In genomic region chr10:6915307-6915706, GRCh38 we compare ENCODE assay signal across 24 cellular contexts.
"Had no signal": no experiment of that assay in that cellular context is flagged by ENCODE, and none has a peak within 500 bp of the region (broad histone marks: within the 10 kb centered on the region; RNA-seq: fewer than 3 reads in every experiment).

No MANE protein-coding gene starts in this region.

- ATAC-seq: effector memory CD8-positive, alpha-beta T cell; esophagus mucosa; foreskin keratinocyte; gastrocnemius medialis; gastroesophageal sphincter; heart left ventricle; heart right ventricle had no signal

- H3K27ac ChIP-seq: colonic mucosa, coronary artery, dorsolateral prefrontal cortex, epithelial cell of prostate, esophagus muscularis mucosa, esophagus squamous epithelium, foreskin keratinocyte, gastrocnemius medialis, gastroesophageal sphincter, heart left ventricle, heart right ventricle had no signal

- H3K9me3 ChIP-seq: colonic mucosa, esophagus muscularis mucosa, esophagus squamous epithelium, gastrocnemius medialis, gastroesophageal sphincter, heart left ventricle, heart right ventricle had no signal

- H3K27me3 ChIP-seq: colonic mucosa, esophagus muscularis mucosa, gastrocnemius medialis, gastroesophageal sphincter had no signal

- H3K36me3 ChIP-seq: colonic mucosa, esophagus muscularis mucosa, esophagus squamous epithelium, gastrocnemius medialis, gastroesophageal sphincter, heart left ventricle, heart right ventricle had no signal

- DNase-seq: colonic mucosa; cortex of kidney; dermis blood vessel endothelial cell; dorsolateral prefrontal cortex; effector CD4-positive, alpha-beta T cell; effector CD8-positive, alpha-beta T cell; effector memory CD4-positive, alpha-beta T cell; effector memory CD8-positive, alpha-beta T cell; endodermal cell; erythroblast; esophagus squamous epithelium; foreskin fibroblast; foreskin keratinocyte; foreskin melanocyte; gastrocnemius medialis; glutamatergic neuron; head of caudate nucleus; heart left ventricle; heart right ventricle had no signal

- H3K4me1 ChIP-seq: colonic mucosa, gastrocnemius medialis had no signal

- H3K4me3 ChIP-seq: colonic mucosa, coronary artery, dorsolateral prefrontal cortex, esophagus muscularis mucosa, esophagus squamous epithelium, gastrocnemius medialis, gastroesophageal sphincter, heart left ventricle, heart right ventricle had no signal
